Comparison of ENCODE assay signal across 8 cellular contexts in genomic region chr16:67150833-67151396, GRCh38. TPM values are rescaled to one million over a fixed set of nuclear protein-coding genes. Genes with fewer than 3 reads are reported as not detected.
DNase-seq lines count a peak whose midpoint lies in the region; ATAC-seq and TF ChIP-seq lines count a peak whose summit lies in the region.

B3GNT9 (minus strand) TSS chr16:67150998; CDS start chr16:67150485, 513 bp downstream.

- 1 to 2% methylated on average over 13 to 31 of the region's 34 CpGs for WGBS in testis, 2 donors

- H3K9me3 Mint-ChIP-seq in T-helper 1 cell treated with Interleukin-12 subunit alpha and Interleukin-12 subunit beta and Interleukin-4 antibody, amounts not matched to agents 30 μg/mL and 1 μg/mL, for 36 hours: no peaks in the 10 kb centered on the region

- no peaks in the 10 kb centered on the region for H3K27me3 Mint-ChIP-seq in T-helper 1 cell treated with Interleukin-12 subunit alpha and Interleukin-12 subunit beta and Interleukin-4 antibody, amounts not matched to agents 30 μg/mL and 1 μg/mL, for 36 hours (ENCODE audit: low read depth)

- peak within 1 kb of the TSS; percentile 50 for H3K27ac Mint-ChIP-seq in T-helper 1 cell treated with Interleukin-12 subunit alpha and Interleukin-12 subunit beta and Interleukin-4 antibody, amounts not matched to agents 30 μg/mL and 1 μg/mL, for 36 hours

- ATAC-seq in GM18517 (IDR thresholded peaks at IDR 0.05; ENCODE audit: unreplicated experiment) (peak; percentile 44), HG03354 (IDR thresholded peaks at IDR 0.05; ENCODE audit: poor library complexity, severe bottlenecking, unreplicated experiment) (peak; percentile 62), GM19328 (IDR thresholded peaks at IDR 0.05; ENCODE audit: unreplicated experiment) (no peak)

- H3K4me1 ChIP-seq in endocrine pancreas (ENCODE audit: control insufficient read depth, insufficient read depth, low read length): no peaks in the 10 kb centered on the region
- peaks cover 15% of the 10 kb centered on the region for H3K4me1 ChIP-seq in testis

- H3K27me3 ChIP-seq in endocrine pancreas (ENCODE audit: control insufficient read depth, insufficient read depth, low read length): no peaks in the 10 kb centered on the region
- no peaks in the 10 kb centered on the region for H3K27me3 ChIP-seq in testis

- H3K36me3 Mint-ChIP-seq in T-helper 1 cell treated with Interleukin-12 subunit alpha and Interleukin-12 subunit beta and Interleukin-4 antibody, amounts not matched to agents 30 μg/mL and 1 μg/mL, for 36 hours (ENCODE audit: low read depth): peaks cover 34% of the 10 kb centered on the region

- TF ChIP-seq POLR2A in testis (IDR thresholded peaks at IDR 0.05): no peak

- DNase-seq in Ammon's horn (ENCODE audit: low spot score): peak; percentile 80
- DNase-seq in medulla oblongata (ENCODE audit: extremely low spot score): peak; percentile 80
- peak; percentile 83 for DNase-seq in testis

- H3K4me3 ChIP-seq in endocrine pancreas (ENCODE audit: control insufficient read depth, insufficient read depth, low read length): no peak within 1 kb of the TSS
- H3K4me3 ChIP-seq in testis: peak within 1 kb of the TSS; percentile 63 to 64

- peak within 1 kb of the TSS; percentile 76 to 94 for H3K27ac ChIP-seq in testis

- no peaks in the 10 kb centered on the region for H3K36me3 ChIP-seq in endocrine pancreas (ENCODE audit: control insufficient read depth, insufficient read depth, low read length)
- H3K36me3 ChIP-seq in testis (ENCODE audit: low read depth, missing control alignments): no peaks in the 10 kb centered on the region

- H3K9ac ChIP-seq in endocrine pancreas (ENCODE audit: control insufficient read depth, insufficient read depth, low read length): peak within 1 kb of the TSS; percentile 69

- intact Hi-C loops in testis (cut with DNase I; ENCODE audit: low total_unique reads): no loop called here

- no peak for TF ChIP-seq CTCF in testis (IDR thresholded peaks at IDR 0.05)

- H3K9me3 ChIP-seq in endocrine pancreas (ENCODE audit: control insufficient read depth, low read length) (no peaks in the 10 kb centered on the region), testis (no peaks in the 10 kb centered on the region)

- peaks cover 29% of the 10 kb centered on the region for H3K4me1 Mint-ChIP-seq in T-helper 1 cell treated with Interleukin-12 subunit alpha and Interleukin-12 subunit beta and Interleukin-4 antibody, amounts not matched to agents 30 μg/mL and 1 μg/mL, for 36 hours (ENCODE audit: low read depth)

- H3K4me3 Mint-ChIP-seq in T-helper 1 cell treated with Interleukin-12 subunit alpha and Interleukin-12 subunit beta and Interleukin-4 antibody, amounts not matched to agents 30 μg/mL and 1 μg/mL, for 36 hours: peak within 1 kb of the TSS; percentile 79

RNA-seq across cellular contexts. Expression of gene B3GNT9, which starts in this region (rescaled TPM):
- 10 to 100 TPM; 18.6 to 24.6 TPM for total RNA-seq in testis
- polyA plus RNA-seq in testis (ENCODE audit: insufficient read depth, low read depth, low replicate concordance): 18.0 TPM
